Comparison of ENCODE assay signal across 8 cellular contexts in the genomic region with DNA sequence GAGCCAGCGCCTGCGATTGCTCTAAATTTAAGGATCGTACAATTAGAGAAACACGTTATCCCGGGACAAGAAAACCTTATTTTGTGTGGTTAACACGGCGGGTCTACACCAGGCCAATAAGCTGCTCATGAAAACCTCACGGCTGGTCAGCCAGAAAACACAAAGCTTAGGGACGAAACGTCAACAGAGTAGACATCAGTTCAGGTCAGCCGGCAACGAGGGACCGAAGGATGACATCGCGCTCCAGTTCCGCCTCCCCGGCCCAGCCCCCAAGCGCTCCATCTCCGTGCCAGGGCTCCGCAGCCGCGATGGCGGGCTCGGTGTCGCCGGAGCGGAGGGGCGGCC. TPM values are rescaled to one million over a fixed set of nuclear protein-coding genes. Genes with fewer than 3 reads are reported as not detected.
A peak's percentile ranks its signal among the peaks of the same experiment; 100 is the strongest.
DNase-seq lines count a peak whose midpoint lies in the region; TF ChIP-seq lines count a peak whose summit lies in the region.

No MANE protein-coding gene starts in this region.

- H3K27ac Mint-ChIP-seq in HFFc6 = peak overlapping the region; percentile 98

- H3K9me3 Mint-ChIP-seq in HFFc6 = no peaks in the 10 kb centered on the region

- peaks cover 1 to 41% (median 27%) of the 10 kb centered on the region in 5 donors for H3K4me1 ChIP-seq in subcutaneous abdominal adipose tissue (ENCODE audit: control insufficient read depth in 5 of 5, insufficient read depth in 5 of 5, low read length in 5 of 5)

- H3K36me3 ChIP-seq in brain microvascular endothelial cell (replicated peaks) (peaks cover 3% of the 10 kb centered on the region), subcutaneous abdominal adipose tissue (ENCODE audit: control insufficient read depth in 5 of 5, insufficient read depth in 5 of 5, low read length in 5 of 5) (peaks cover 10 to 35% (median 16%) of the 10 kb centered on the region in 5 donors)

- TF ChIP-seq CTCF in HFFc6 (IDR thresholded peaks at IDR 0.05) (no peak), brain microvascular endothelial cell (IDR thresholded peaks at IDR 0.05; ENCODE audit: low read depth, low read length, missing control alignments) (no peak)

- H3K4me3 ChIP-seq in brain microvascular endothelial cell (ENCODE audit: low read depth, low read length) = peak overlapping the region; percentile 83
- peak overlapping the region; percentile 88 to 96 (median 94) for H3K4me3 ChIP-seq in subcutaneous abdominal adipose tissue (ENCODE audit: low read depth in 1 of 5, low read length in 5 of 5)

- in situ Hi-C loops in brain microvascular endothelial cell (cut with HindIII; ENCODE audit: low pct_ligation_motif_present, low sequenced_read_pairs) = no loop called here

- H3K4me1 Mint-ChIP-seq in HFFc6 (ENCODE audit: low read depth) = peaks cover 35% of the 10 kb centered on the region

- peaks cover 20% of the 10 kb centered on the region for H3K36me3 Mint-ChIP-seq in HFFc6 (ENCODE audit: low read depth)

- no peaks in the 10 kb centered on the region; the same call in 1 of the 2 replicates for H3K27me3 Mint-ChIP-seq in HFFc6 (ENCODE audit: insufficient read depth)

- peak overlapping the region; percentile 92 for H3K4me3 Mint-ChIP-seq in HFFc6

- no peaks in the 10 kb centered on the region for H3K27me3 ChIP-seq in brain microvascular endothelial cell (replicated peaks)
- no peaks in the 10 kb centered on the region for H3K27me3 ChIP-seq in layer of hippocampus (ENCODE audit: control insufficient read depth, insufficient read depth, low read length)
- no peaks in the 10 kb centered on the region for H3K27me3 ChIP-seq in subcutaneous abdominal adipose tissue (ENCODE audit: control insufficient read depth in 5 of 5, insufficient read depth in 4 of 5, low read length in 5 of 5)

- DNase-seq in NCI-H146 (lab: John Stamatoyannopoulos, UW) = peak; percentile 77
- no peak for DNase-seq in NCI-H146 treated with DMSO at 0.1 percent for 48 hours (lab: John Stamatoyannopoulos, UW; ENCODE audit: unreplicated experiment)
- DNase-seq in HFFc6 = no peak
- peak; percentile 61 for DNase-seq in NCI-H526 treated with DMSO at 0.1 percent for 48 hours (lab: John Stamatoyannopoulos, UW)
- DNase-seq in brain microvascular endothelial cell = peak; percentile 20
- DNase-seq in KG1 (lab: John Stamatoyannopoulos, UW) = no peak

- H3K27ac ChIP-seq in brain microvascular endothelial cell = peak overlapping the region; percentile 84
- peak overlapping the region; percentile 95 for H3K27ac ChIP-seq in layer of hippocampus (ENCODE audit: low read depth, low read length)
- peak overlapping the region; percentile 98 for H3K27ac ChIP-seq in subcutaneous abdominal adipose tissue (ENCODE audit: low read depth, low read length)

- H3K9ac ChIP-seq in subcutaneous abdominal adipose tissue (ENCODE audit: low read length in 5 of 5) = peak overlapping the region; percentile 88 to 98 (median 92)

- H3K9me3 ChIP-seq in subcutaneous abdominal adipose tissue (ENCODE audit: control insufficient read depth in 5 of 5, low read length in 5 of 5) = no peaks in the 10 kb centered on the region

RNA-seq across cellular contexts. Expression of gene TM2D3, which starts 0.5 kb away (rescaled TPM):
- total RNA-seq in HFFc6 (2021; fragmentation: NEBNext Ultra II Directional; extraction: Animal tissue kit (Norgen Biotek cat#: 25700)) = 10 to 100 TPM; 31.4 to 35.9 (median 32.5) TPM

Comparison
In these comparisons a context has a peak if more than half of its experiments do, and no peak if none do; other contexts are left out.
1. DNase-seq: peak in NCI-H146 (single experiment), NCI-H526 treated with DMSO at 0.1 percent for 48 hours (single experiment) and brain microvascular endothelial cell (single experiment); none in NCI-H146 treated with DMSO at 0.1 percent for 48 hours (single experiment), HFFc6 (single experiment) and KG1 (single experiment).
2. Peak in every context shown above with its lines, with median percentiles within 50 percentile points of each other: H3K27ac ChIP-seq.